In genomic region chr6:169964440-169965212, GRCh38 we compare ENCODE assay signal across 15 cellular contexts.
"Had no signal": no experiment of that assay in that cellular context is flagged by ENCODE, and none has a peak within 500 bp of the region (broad histone marks: within the 10 kb centered on the region; RNA-seq: fewer than 3 reads in every experiment).

No MANE protein-coding gene starts in this region.

- H3K4me1 Mint-ChIP-seq: memory B cell had no signal

- ATAC-seq: naive thymus-derived CD8-positive, alpha-beta T cell had no signal

- H3K27ac Mint-ChIP-seq: activated naive CD4-positive, alpha-beta T cell treated with anti-CD3 and anti-CD28 coated beads, Interleukin-2, amount 50 U/mL, for 24 hours; activated T-cell treated with anti-CD3 and anti-CD28 coated beads, Interleukin-2, amount 50 U/mL, for 24 hours; memory B cell; type B pancreatic cell had no signal

- H3K9me3 ChIP-seq: adrenal gland, esophagus muscularis mucosa, left ventricle myocardium inferior, neutrophil had no signal

- H3K36me3 Mint-ChIP-seq: activated naive CD4-positive, alpha-beta T cell treated with anti-CD3 and anti-CD28 coated beads, Interleukin-2, amount 50 U/mL, for 24 hours; memory B cell; naive thymus-derived CD8-positive, alpha-beta T cell; type B pancreatic cell had no signal

- H2AFZ ChIP-seq: hepatocyte had no signal

- H3K4me3 ChIP-seq: adrenal gland, esophagus muscularis mucosa, hepatocyte, left ventricle myocardium inferior had no signal

- H3K4me3 Mint-ChIP-seq: activated naive CD4-positive, alpha-beta T cell treated with anti-CD3 and anti-CD28 coated beads, Interleukin-2, amount 50 U/mL, for 24 hours; activated T-cell treated with anti-CD3 and anti-CD28 coated beads, Interleukin-2, amount 50 U/mL, for 24 hours; memory B cell; type B pancreatic cell had no signal

- H3K79me2 ChIP-seq: hepatocyte had no signal

- H3K4me2 ChIP-seq: hepatocyte had no signal

- H3K27ac ChIP-seq: adrenal gland, esophagus muscularis mucosa, hepatocyte, left ventricle myocardium inferior, neutrophil, WERI-Rb-1 had no signal

- H3K9me3 Mint-ChIP-seq: activated naive CD4-positive, alpha-beta T cell treated with anti-CD3 and anti-CD28 coated beads, Interleukin-2, amount 50 U/mL, for 24 hours; activated T-cell treated with anti-CD3 and anti-CD28 coated beads, Interleukin-2, amount 50 U/mL, for 24 hours; memory B cell; naive thymus-derived CD8-positive, alpha-beta T cell; type B pancreatic cell had no signal

- H3K4me1 ChIP-seq: adrenal gland had no signal

- DNase-seq: activated CD4-positive, alpha-beta T cell treated with anti-CD3 and anti-CD28 coated beads for 4 hours; activated T-cell treated with anti-CD3 and anti-CD28 coated beads, Interleukin-2, amount 50 U/mL, for 24 hours; left ventricle myocardium inferior; naive thymus-derived CD8-positive, alpha-beta T cell; stimulated activated CD4-positive, alpha-beta T cell treated with anti-CD3 and anti-CD28 coated beads, Interleukin-15, amount 100 ng/mL, for 24 hours; stimulated activated CD4-positive, alpha-beta T cell treated with anti-CD3 and anti-CD28 coated beads, Interleukin-4, amount 100 ng/mL, for 1 hour; stimulated activated naive CD4-positive, alpha-beta T cell; WERI-Rb-1 had no signal

- H3K36me3 ChIP-seq: adrenal gland, esophagus muscularis mucosa, left ventricle myocardium inferior, neutrophil, WERI-Rb-1 had no signal

- H3K27me3 ChIP-seq: hepatocyte had no signal
